31 cellular contexts compared by ENCODE assay signal in the genomic region with DNA sequence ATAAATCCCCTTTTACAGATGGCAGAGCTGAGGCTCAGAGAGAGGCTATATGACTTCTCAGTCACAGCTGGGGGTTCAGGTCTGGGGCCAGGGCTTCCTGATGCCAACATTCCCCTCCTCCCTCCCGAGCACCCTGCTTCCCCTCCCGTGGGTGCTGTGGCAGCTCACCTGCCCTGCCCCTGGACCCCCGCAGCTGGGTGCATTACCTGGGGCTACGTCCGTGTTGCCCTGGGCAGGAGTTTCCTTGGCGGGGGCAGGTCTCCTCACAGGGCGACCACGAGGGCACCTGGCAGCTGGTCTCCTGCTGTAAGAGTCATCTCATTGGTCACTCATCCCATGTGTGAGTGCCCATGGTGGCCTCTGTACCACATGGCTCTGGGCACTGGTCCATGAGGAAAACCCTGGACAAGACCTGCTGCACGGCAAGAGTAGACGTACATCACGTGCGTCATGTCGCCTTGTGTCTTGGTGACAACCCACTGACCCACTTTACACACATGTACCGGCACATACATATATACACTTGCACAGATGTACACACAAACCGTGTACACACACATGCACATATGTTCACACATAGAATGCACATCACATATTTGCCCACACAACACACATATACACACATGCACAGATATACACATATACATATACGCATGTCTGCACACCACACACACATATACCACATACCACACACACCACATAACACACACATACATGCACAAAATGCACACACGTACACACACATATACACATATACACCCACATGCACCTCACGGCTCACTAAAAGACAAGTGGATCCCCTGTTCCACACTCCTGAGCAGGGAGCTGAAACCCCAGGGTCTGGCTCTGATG.
"Had no signal": no experiment of that assay in that cellular context is flagged by ENCODE, and none has a peak within 500 bp of the region (broad histone marks: within the 10 kb centered on the region; RNA-seq: fewer than 3 reads in every experiment).

No MANE protein-coding gene starts in this region.

- ATAC-seq: activated T-helper 17 cell treated with anti-CD3 and anti-CD28 coated beads, Interleukin-2, amount 50 U/mL, for 72 hours; Panc1; Right ventricle myocardium inferior; T-cell had no signal

- H3K9me3 ChIP-seq: adrenal gland had no signal

- H3K36me3 ChIP-seq: adrenal gland, MG63 had no signal

- FAIRE-seq: TTC549 had no signal

- H3K4me1 ChIP-seq: adrenal gland had no signal

- DNase-seq: activated B cell treated with CpG ODN at 0.5 μM for 24 hours; activated CD4-positive, alpha-beta memory T cell treated with anti-CD3 and anti-CD28 coated beads, Interleukin-2, amount 10 ng/mL, durations not matched to agents 7 days and 5 days; activated CD4-positive, alpha-beta T cell treated with anti-CD3 and anti-CD28 coated beads, Interleukin-2, amount 50 U/mL, for 1 hour; activated gamma-delta T cell treated with Interleukin-2 at 50 U/mL for 16 hours; activated naive CD4-positive, alpha-beta T cell treated with anti-CD3 and anti-CD28 coated beads, Interleukin-2, amount 10 ng/mL, durations not matched to agents 7 days and 5 days; activated naive CD8-positive, alpha-beta T cell treated with anti-CD3 and anti-CD28 coated beads, Interleukin-2, amount 10 ng/mL, durations not matched to agents 7 days and 5 days; activated T-cell treated with anti-CD3 and anti-CD28 coated beads for 4 hours; activated T-cell treated with anti-CD3 and anti-CD28 coated beads, Interleukin-2, amount 50 U/mL, for 48 hours; adrenal gland; anterior cingulate cortex; central memory CD4-positive, alpha-beta T cell; MG63; MV-4-11; NCI-H1105; NCI-H1436; NCI-H1694 treated with DMSO at 0.1 percent for 48 hours; NCI-H2029 treated with DMSO at 0.1 percent for 48 hours; NCI-H345; NCI-H510A; NCI-H526 treated with DMSO at 0.1 percent for 48 hours; NK-92 treated with Interleukin-12 subunit alpha and Interleukin-12 subunit beta, amount 100 ng/mL, for 24 hours; OCI-M1; RPMI8226; T-cell; T-helper 2 cell; T1000 had no signal

- H3K4me3 ChIP-seq: adrenal gland, MG63, SK-N-MC had no signal

- H3K27ac ChIP-seq: adrenal gland, SK-N-MC had no signal

- H3K27me3 ChIP-seq: adrenal gland had no signal
